ENCODE assay signal across 1 cellular context in genomic region chr18:50644807-50645206, GRCh38.
TF ChIP-seq lines count a peak whose summit lies in the region.

No MANE protein-coding gene starts in this region.

TF ChIP-seq in liver, 16 proteins besides CTCF, POLR2A, EP300 and RAD21 (continued from another document):
- TF ChIP-seq, protein P1, sequence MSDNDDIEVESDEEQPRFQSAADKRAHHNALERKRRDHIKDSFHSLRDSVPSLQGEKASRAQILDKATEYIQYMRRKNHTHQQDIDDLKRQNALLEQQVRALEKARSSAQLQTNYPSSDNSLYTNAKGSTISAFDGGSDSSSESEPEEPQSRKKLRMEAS (IDR thresholded peaks at IDR 0.05), result no peak
